Comparison of ENCODE assay signal across 19 cellular contexts in the genomic region with DNA sequence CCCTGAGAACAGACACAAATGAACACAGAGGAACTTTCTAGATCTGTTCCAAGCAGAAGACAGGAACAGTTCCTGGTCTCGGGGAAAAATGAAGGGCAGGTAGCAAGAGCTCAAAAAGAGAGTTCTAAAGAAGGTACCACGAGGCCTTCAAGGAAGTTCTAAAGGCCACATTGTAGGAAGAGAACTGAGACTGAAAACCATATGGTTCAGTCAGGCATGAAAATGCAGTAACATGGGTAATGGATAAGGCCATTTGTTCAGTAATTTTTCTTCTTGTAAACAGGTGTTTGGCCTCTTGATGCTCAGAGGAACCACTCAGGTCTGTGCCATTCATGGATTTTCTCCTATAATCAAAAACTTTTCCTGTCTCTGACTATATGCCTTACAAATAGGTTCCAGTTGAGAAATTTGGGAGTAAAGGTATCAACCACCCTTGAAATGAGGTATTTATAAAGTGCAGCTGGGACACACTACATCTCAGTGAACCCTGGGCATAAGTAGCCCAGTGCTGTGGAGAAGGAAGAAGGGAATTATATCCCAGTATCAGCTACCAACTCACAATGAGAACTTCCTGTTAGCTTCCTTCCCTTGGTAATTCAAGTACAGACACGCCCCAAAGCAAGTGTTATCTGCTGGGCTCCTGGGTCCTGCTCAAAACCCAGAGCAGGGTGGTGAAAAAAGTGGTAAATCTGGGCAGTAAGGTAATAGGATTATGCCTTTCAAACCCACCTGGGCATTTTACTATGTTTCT.
DNase-seq lines count a peak whose midpoint lies in the region; ATAC-seq, FAIRE-seq and TF ChIP-seq lines count a peak whose summit lies in the region.
"Had no signal": no experiment of that assay in that cellular context is flagged by ENCODE, and none has a peak within 500 bp of the region (broad histone marks: within the 10 kb centered on the region; RNA-seq: fewer than 3 reads in every experiment).

No MANE protein-coding gene starts in this region.

- no peak for FAIRE-seq in bronchial epithelial cell (lab: Jason Lieb, UNC)
- FAIRE-seq in small intestine (lab: Jason Lieb, UNC), result no peak

- DNase-seq in bronchial epithelial cell (ENCODE audit: low read depth) (peak; percentile 31), small intestine (peak; percentile 22)
- no peak for DNase-seq in stimulated activated naive CD8-positive, alpha-beta T cell treated with anti-CD3 and anti-CD28 coated beads, Interleukin-15, amount 100 ng/mL, for 72 hours
- DNase-seq in activated CD4-positive, alpha-beta T cell treated with anti-CD3 and anti-CD28 coated beads for 1 hour, result no peak
- DNase-seq: CD4-positive, CD25-positive, alpha-beta regulatory T cell; CD8-positive, alpha-beta memory T cell; COR-L47; DMS 273 treated with DMSO at 0.1 percent for 48 hours; DND-41; EL; GOT3; HFFc6 had no signal

- no peak for TF ChIP-seq CTCF in bronchial epithelial cell (IDR thresholded peaks at IDR 0.05; ENCODE audit: insufficient read depth, low read length, severe bottlenecking)

- no peaks in the 10 kb centered on the region for H3K36me3 ChIP-seq in bronchial epithelial cell (ENCODE audit: control insufficient read depth, insufficient read depth, low read length)
- H3K36me3 ChIP-seq in small intestine (ENCODE audit: control insufficient read depth in 2 of 2, insufficient read depth in 2 of 2, low read length in 2 of 2), result no peaks in the 10 kb centered on the region
- H3K36me3 ChIP-seq: BLaER1 treated with 17β-estradiol and CSF1 and Interleukin-3, amounts not matched to agents 10 nM and 100 nM had no signal

- H3K4me3 ChIP-seq in bronchial epithelial cell (ENCODE audit: low read depth, low read length) (no peak overlapping the region), small intestine (ENCODE audit: low read depth in 1 of 2, low read length in 2 of 2) (no peak overlapping the region)
- H3K4me3 ChIP-seq: BLaER1 treated with 17β-estradiol and CSF1 and Interleukin-3, amounts not matched to agents 10 nM and 100 nM had no signal

- H3K4me1 Mint-ChIP-seq in stimulated activated naive CD8-positive, alpha-beta T cell treated with anti-CD3 and anti-CD28 coated beads, Interleukin-15, amount 100 ng/mL, for 72 hours, result no peaks in the 10 kb centered on the region
- H3K4me1 Mint-ChIP-seq: B cell; CD4-positive, CD25-positive, alpha-beta regulatory T cell; CD8-positive, alpha-beta memory T cell had no signal

- H3K4me3 Mint-ChIP-seq in stimulated activated naive CD8-positive, alpha-beta T cell treated with anti-CD3 and anti-CD28 coated beads, Interleukin-15, amount 100 ng/mL, for 72 hours, result no peak overlapping the region
- H3K4me3 Mint-ChIP-seq: B cell; CD4-positive, CD25-positive, alpha-beta regulatory T cell; CD8-positive, alpha-beta memory T cell; HFFc6 had no signal

- H3K27ac Mint-ChIP-seq in stimulated activated naive CD8-positive, alpha-beta T cell treated with anti-CD3 and anti-CD28 coated beads, Interleukin-15, amount 100 ng/mL, for 72 hours, result no peak overlapping the region
- H3K27ac Mint-ChIP-seq: B cell; CD4-positive, CD25-positive, alpha-beta regulatory T cell; CD8-positive, alpha-beta memory T cell; HFFc6 had no signal

- H3K9me3 Mint-ChIP-seq in stimulated activated naive CD8-positive, alpha-beta T cell treated with anti-CD3 and anti-CD28 coated beads, Interleukin-15, amount 100 ng/mL, for 72 hours, result no peaks in the 10 kb centered on the region

- H3K4me1 ChIP-seq in small intestine (ENCODE audit: control insufficient read depth in 2 of 2, insufficient read depth in 1 of 2, low read depth in 1 of 2, low read length in 1 of 2), result no peaks in the 10 kb centered on the region

- WGBS in small intestine, 3 donors, result 46 to 57% (median 47%) methylated on average over 3 of the region's 3 CpGs

- H3K27ac ChIP-seq in small intestine (ENCODE audit: low read depth in 1 of 2, low read length in 1 of 2), result no peak overlapping the region
- H3K27ac ChIP-seq: BLaER1 treated with 17β-estradiol and CSF1 and Interleukin-3, amounts not matched to agents 10 nM and 100 nM; HL-60; KMS-11 had no signal

- H3K27me3 ChIP-seq in bronchial epithelial cell (ENCODE audit: control insufficient read depth, insufficient read depth, low read length) (no peaks in the 10 kb centered on the region), small intestine (ENCODE audit: control insufficient read depth in 2 of 2, insufficient read depth in 2 of 2, low read length in 2 of 2) (no peaks in the 10 kb centered on the region)
- H3K27me3 ChIP-seq: BLaER1 treated with 17β-estradiol and CSF1 and Interleukin-3, amounts not matched to agents 10 nM and 100 nM had no signal

- no peaks in the 10 kb centered on the region for H3K27me3 Mint-ChIP-seq in stimulated activated naive CD8-positive, alpha-beta T cell treated with anti-CD3 and anti-CD28 coated beads, Interleukin-15, amount 100 ng/mL, for 72 hours
- H3K27me3 Mint-ChIP-seq: B cell; CD4-positive, CD25-positive, alpha-beta regulatory T cell had no signal

- H3K9me3 ChIP-seq in small intestine (ENCODE audit: control insufficient read depth, low read depth), result no peaks in the 10 kb centered on the region

- ATAC-seq in GM18502 (IDR thresholded peaks at IDR 0.05; ENCODE audit: poor library complexity, unreplicated experiment), result peak; percentile 67
- ATAC-seq in GM21529 (IDR thresholded peaks at IDR 0.05; ENCODE audit: unreplicated experiment), result peak; percentile 51
- ATAC-seq in HG02840 (IDR thresholded peaks at IDR 0.05; ENCODE audit: low FRiP score, unreplicated experiment), result no peak
- ATAC-seq in stimulated activated naive CD8-positive, alpha-beta T cell treated with anti-CD3 and anti-CD28 coated beads, Interleukin-15, amount 100 ng/mL, for 72 hours, result no peak

Comparison
In these comparisons a context has a peak if more than half of its experiments do, and no peak if none do; other contexts are left out.
1. ATAC-seq: peak in GM18502 (single experiment) and GM21529 (single experiment); none in HG02840 (single experiment) and stimulated activated naive CD8-positive, alpha-beta T cell treated with anti-CD3 and anti-CD28 coated beads, Interleukin-15, amount 100 ng/mL, for 72 hours (single experiment).
2. DNase-seq: peak in bronchial epithelial cell (single experiment) and small intestine (single experiment); none in stimulated activated naive CD8-positive, alpha-beta T cell treated with anti-CD3 and anti-CD28 coated beads, Interleukin-15, amount 100 ng/mL, for 72 hours (0 of 2) and activated CD4-positive, alpha-beta T cell treated with anti-CD3 and anti-CD28 coated beads for 1 hour (single experiment).